Comparison of ENCODE assay signal across 31 cellular contexts in genomic region chr17:17763734-17764133, GRCh38.
DNase-seq lines count a peak whose midpoint lies in the region; ATAC-seq, FAIRE-seq and TF ChIP-seq lines count a peak whose summit lies in the region.
"Had no signal": no experiment of that assay in that cellular context is flagged by ENCODE, and none has a peak within 500 bp of the region (broad histone marks: within the 10 kb centered on the region; RNA-seq: fewer than 3 reads in every experiment).

No MANE protein-coding gene starts in this region.

- FAIRE-seq in kidney (lab: Jason Lieb, UNC): no peak
- FAIRE-seq: HepG2 had no signal

- H3K9me3 Mint-ChIP-seq in brain: no peaks in the 10 kb centered on the region
- no peaks in the 10 kb centered on the region for H3K9me3 Mint-ChIP-seq in neural crest cell
- H3K9me3 Mint-ChIP-seq: activated T-helper 17 cell treated with anti-CD3 and anti-CD28 coated beads, Interleukin-2, amount 50 U/mL, for 72 hours; effector memory CD8-positive, alpha-beta T cell; H9; stimulated activated naive CD8-positive, alpha-beta T cell treated with anti-CD3 and anti-CD28 coated beads, Interleukin-15, amount 100 ng/mL, for 72 hours; type B pancreatic cell had no signal

- DNase-seq in NCI-H524 (lab: John Stamatoyannopoulos, UW): peak; percentile 53 to 64
- no peak for DNase-seq in NCI-H524 treated with DMSO at 0.1 percent for 48 hours (lab: John Stamatoyannopoulos, UW)
- no peak for DNase-seq in neural crest cell (ENCODE audit: low read depth, low spot score)
- DNase-seq in NCI-H2081 (lab: John Stamatoyannopoulos, UW): no peak
- DNase-seq in kidney: no peak
- DNase-seq: activated CD4-positive, alpha-beta T cell treated with anti-CD3 and anti-CD28 coated beads, Interleukin-2, amount 50 U/mL, for 4 hours; activated CD8-positive, alpha-beta memory T cell treated with anti-CD3 and anti-CD28 coated beads, Interleukin-2, amount 50 U/mL, for 48 hours; colonic mucosa; DMS 273 treated with DMSO at 0.1 percent for 48 hours; effector memory CD8-positive, alpha-beta T cell; foreskin keratinocyte; H9; left colon; NCI-H1105; NCI-H2029 treated with DMSO at 0.1 percent for 48 hours; NCI-H226; OCI-M1; stimulated activated CD4-positive, alpha-beta T cell treated with anti-CD3 and anti-CD28 coated beads, Interleukin-12 subunit alpha, Interleukin-12 subunit beta, amount 100 ng/mL, for 4 hours; stimulated activated CD4-positive, alpha-beta T cell treated with anti-CD3 and anti-CD28 coated beads, Interleukin-4, amount 100 ng/mL, for 4 hours; stimulated activated naive CD8-positive, alpha-beta T cell treated with anti-CD3 and anti-CD28 coated beads, Interleukin-15, amount 100 ng/mL, for 72 hours; T-helper 9 cell had no signal

- peaks cover 0 to 18% of the 10 kb centered on the region in 2 donors for H3K4me1 ChIP-seq in kidney (ENCODE audit: control insufficient read depth in 1 of 2, insufficient read depth in 1 of 2, low read depth in 1 of 2, low read length in 2 of 2)
- H3K4me1 ChIP-seq: colonic mucosa had no signal

- TF ChIP-seq CTCF in brain (conservative IDR thresholded peaks at IDR 0.05) (no peak), neural crest cell (conservative IDR thresholded peaks at IDR 0.05) (no peak), kidney (IDR thresholded peaks at IDR 0.05; ENCODE audit: borderline replicate concordance, extremely low read depth, insufficient read depth) (no peak)

- H3K4me3 ChIP-seq in kidney (ENCODE audit: low read length in 2 of 2): no peak overlapping the region
- H3K4me3 ChIP-seq: colonic mucosa had no signal

- H3K27me3 Mint-ChIP-seq in brain (no peaks in the 10 kb centered on the region), neural crest cell (ENCODE audit: low read depth) (no peaks in the 10 kb centered on the region)
- H3K27me3 Mint-ChIP-seq: activated T-helper 17 cell treated with anti-CD3 and anti-CD28 coated beads, Interleukin-2, amount 50 U/mL, for 72 hours; CD4-positive, alpha-beta memory T cell; effector memory CD8-positive, alpha-beta T cell; stimulated activated naive CD8-positive, alpha-beta T cell treated with anti-CD3 and anti-CD28 coated beads, Interleukin-15, amount 100 ng/mL, for 72 hours; type B pancreatic cell had no signal

- H3K4me3 Mint-ChIP-seq in brain (no peak overlapping the region), neural crest cell (peak overlapping the region; percentile 59)
- H3K4me3 Mint-ChIP-seq: activated T-helper 17 cell treated with anti-CD3 and anti-CD28 coated beads, Interleukin-2, amount 50 U/mL, for 72 hours; CD4-positive, alpha-beta memory T cell; effector memory CD8-positive, alpha-beta T cell; H9; stimulated activated naive CD8-positive, alpha-beta T cell treated with anti-CD3 and anti-CD28 coated beads, Interleukin-15, amount 100 ng/mL, for 72 hours; type B pancreatic cell had no signal

- H3K9ac ChIP-seq in kidney (ENCODE audit: low read length in 2 of 2): no peak overlapping the region

- H3K4me1 Mint-ChIP-seq in brain: peaks cover 91% of the 10 kb centered on the region
- H3K4me1 Mint-ChIP-seq in neural crest cell: peaks cover 68% of the 10 kb centered on the region
- H3K4me1 Mint-ChIP-seq: activated T-helper 17 cell treated with anti-CD3 and anti-CD28 coated beads, Interleukin-2, amount 50 U/mL, for 72 hours had no signal

- H3K27ac Mint-ChIP-seq in brain (peak overlapping the region in 4 of 5 experiments; percentile 21 to 92 (median 38)), neural crest cell (ENCODE audit: unreplicated experiment) (no peak overlapping the region)
- H3K27ac Mint-ChIP-seq: activated T-helper 17 cell treated with anti-CD3 and anti-CD28 coated beads, Interleukin-2, amount 50 U/mL, for 72 hours; H9; stimulated activated naive CD8-positive, alpha-beta T cell treated with anti-CD3 and anti-CD28 coated beads, Interleukin-15, amount 100 ng/mL, for 72 hours; type B pancreatic cell had no signal

- intact Hi-C loops in kidney (cut with DNase I): no loop called here

- H3K27ac ChIP-seq in KOPT-K1 (ENCODE audit: low read depth, low read length, poor library complexity, severe bottlenecking): peak overlapping the region; percentile 71
- H3K27ac ChIP-seq in kidney (ENCODE audit: low read depth in 2 of 2, low read length in 2 of 2): no peak overlapping the region
- H3K27ac ChIP-seq: 22Rv1, colonic mucosa, foreskin keratinocyte had no signal

- H3K36me3 ChIP-seq in KOPT-K1 (ENCODE audit: insufficient read depth, low read length): peaks cover 9% of the 10 kb centered on the region; the same call in 1 of the 2 replicates
- no peaks in the 10 kb centered on the region for H3K36me3 ChIP-seq in kidney (ENCODE audit: control insufficient read depth in 1 of 2, insufficient read depth in 2 of 2, low read length in 2 of 2)
- H3K36me3 ChIP-seq: colonic mucosa had no signal

- no peak for ATAC-seq in GM18520 (IDR thresholded peaks at IDR 0.05; ENCODE audit: unreplicated experiment)
- ATAC-seq: activated T-helper 17 cell treated with anti-CD3 and anti-CD28 coated beads, Interleukin-2, amount 50 U/mL, for 72 hours; effector memory CD8-positive, alpha-beta T cell; esophagus mucosa; foreskin keratinocyte; HepG2; left colon; Right ventricle myocardium inferior; stimulated activated naive CD8-positive, alpha-beta T cell treated with anti-CD3 and anti-CD28 coated beads, Interleukin-15, amount 100 ng/mL, for 72 hours had no signal

- H3K9me3 ChIP-seq in KOPT-K1 (ENCODE audit: insufficient read depth, low read length, poor library complexity, severe bottlenecking) (no peaks in the 10 kb centered on the region), kidney (ENCODE audit: control insufficient read depth in 1 of 2, low read length in 2 of 2) (no peaks in the 10 kb centered on the region)
- H3K9me3 ChIP-seq: colonic mucosa had no signal

- H3K36me3 Mint-ChIP-seq in brain (peaks cover 20% of the 10 kb centered on the region), neural crest cell (ENCODE audit: low read depth) (no peaks in the 10 kb centered on the region)

Comparison
In these comparisons a context has a peak if more than half of its experiments do, and no peak if none do; other contexts are left out.
1. DNase-seq: peak in NCI-H524 (2 of 2); none in NCI-H524 treated with DMSO at 0.1 percent for 48 hours (single experiment), neural crest cell (single experiment), NCI-H2081 (0 of 2) and kidney (single experiment).